In genomic region chr22:28015056-28015445, GRCh38 we compare ENCODE assay signal across 1 cellular context.
TF ChIP-seq lines count a peak whose summit lies in the region.

No MANE protein-coding gene starts in this region.

TF ChIP-seq in SK-N-SH, 30 proteins besides CTCF, POLR2A, EP300 and RAD21 (continued from another document):
- no peak for TF ChIP-seq ZBTB33 (IDR thresholded peaks at IDR 0.05; ENCODE audit: borderline replicate concordance, low read depth)
- TF ChIP-seq CHD2 (IDR thresholded peaks at IDR 0.05; ENCODE audit: low read length, partially characterized antibody): no peak
- no peak for TF ChIP-seq RFX5 (IDR thresholded peaks at IDR 0.05; ENCODE audit: low read length)
- no peak for TF ChIP-seq FOXM1 (IDR thresholded peaks at IDR 0.05; ENCODE audit: low read depth)
- no peak for TF ChIP-seq PBX3 (IDR thresholded peaks at IDR 0.05)
- TF ChIP-seq IRF3 (IDR thresholded peaks at IDR 0.05; ENCODE audit: low read depth, low read length): no peak
- TF ChIP-seq GATA2 (CRISPR knock-in tag; IDR thresholded peaks at IDR 0.05): no peak
- TF ChIP-seq RXRA (IDR thresholded peaks at IDR 0.05; ENCODE audit: borderline replicate concordance, low read depth): no peak
TF ChIP-seq in SK-N-SH: peak in this region for 0.
